24 cellular contexts compared by ENCODE assay signal in genomic region chr12:46945591-46945990, GRCh38.
"Had no signal": no experiment of that assay in that cellular context is flagged by ENCODE, and none has a peak within 500 bp of the region (broad histone marks: within the 10 kb centered on the region; RNA-seq: fewer than 3 reads in every experiment).

No MANE protein-coding gene starts in this region.

- H3K27ac ChIP-seq: coronary artery, dorsolateral prefrontal cortex, epithelial cell of prostate, esophagus muscularis mucosa, esophagus squamous epithelium, foreskin keratinocyte, gastrocnemius medialis, gastroesophageal sphincter, heart left ventricle, heart right ventricle, hepatocyte had no signal

- H3K4me3 ChIP-seq: coronary artery, dorsolateral prefrontal cortex, esophagus muscularis mucosa, esophagus squamous epithelium, gastrocnemius medialis, gastroesophageal sphincter, heart left ventricle, heart right ventricle, hepatocyte had no signal

- H3K36me3 ChIP-seq: esophagus muscularis mucosa, esophagus squamous epithelium, gastrocnemius medialis, gastroesophageal sphincter, heart left ventricle, heart right ventricle had no signal

- H3K9me3 Mint-ChIP-seq: dendritic cell treated with granulocyte-macrophage colony-stimulating factor and Interleukin-4, amounts not matched to agents 40 ng/mL and 50 ng/mL, for 4 days; effector memory CD8-positive, alpha-beta T cell; endodermal cell had no signal

- DNase-seq: cortex of kidney; dermis blood vessel endothelial cell; dorsolateral prefrontal cortex; effector CD4-positive, alpha-beta T cell; effector CD8-positive, alpha-beta T cell; effector memory CD4-positive, alpha-beta T cell; effector memory CD8-positive, alpha-beta T cell; endodermal cell; erythroblast; esophagus squamous epithelium; foreskin melanocyte; gastrocnemius medialis; glutamatergic neuron; head of caudate nucleus; heart left ventricle; heart right ventricle; hippocampal formation had no signal

- ATAC-seq: effector memory CD8-positive, alpha-beta T cell; gastrocnemius medialis; gastroesophageal sphincter; heart left ventricle; heart right ventricle had no signal

- H3K27ac Mint-ChIP-seq: dendritic cell treated with granulocyte-macrophage colony-stimulating factor and Interleukin-4, amounts not matched to agents 40 ng/mL and 50 ng/mL, for 4 days; effector memory CD8-positive, alpha-beta T cell; endodermal cell had no signal

- H3K4me1 Mint-ChIP-seq: endodermal cell had no signal

- H3K4me1 ChIP-seq: esophagus muscularis mucosa, esophagus squamous epithelium, gastroesophageal sphincter, heart left ventricle, heart right ventricle had no signal

- H3K4me3 Mint-ChIP-seq: dendritic cell treated with granulocyte-macrophage colony-stimulating factor and Interleukin-4, amounts not matched to agents 40 ng/mL and 50 ng/mL, for 4 days; effector memory CD8-positive, alpha-beta T cell; endodermal cell had no signal

- H3K4me2 ChIP-seq: hepatocyte had no signal

- H3K9me3 ChIP-seq: esophagus muscularis mucosa, esophagus squamous epithelium, gastrocnemius medialis, gastroesophageal sphincter, heart left ventricle, heart right ventricle had no signal

- H2AFZ ChIP-seq: hepatocyte had no signal

- H3K27me3 Mint-ChIP-seq: dendritic cell treated with granulocyte-macrophage colony-stimulating factor and Interleukin-4, amounts not matched to agents 40 ng/mL and 50 ng/mL, for 4 days had no signal

- H3K27me3 ChIP-seq: dorsolateral prefrontal cortex, esophagus muscularis mucosa, esophagus squamous epithelium, foreskin keratinocyte, gastrocnemius medialis, gastroesophageal sphincter, heart left ventricle, heart right ventricle, hepatocyte had no signal
